ENCODE assay signal across 25 cellular contexts in the genomic region with DNA sequence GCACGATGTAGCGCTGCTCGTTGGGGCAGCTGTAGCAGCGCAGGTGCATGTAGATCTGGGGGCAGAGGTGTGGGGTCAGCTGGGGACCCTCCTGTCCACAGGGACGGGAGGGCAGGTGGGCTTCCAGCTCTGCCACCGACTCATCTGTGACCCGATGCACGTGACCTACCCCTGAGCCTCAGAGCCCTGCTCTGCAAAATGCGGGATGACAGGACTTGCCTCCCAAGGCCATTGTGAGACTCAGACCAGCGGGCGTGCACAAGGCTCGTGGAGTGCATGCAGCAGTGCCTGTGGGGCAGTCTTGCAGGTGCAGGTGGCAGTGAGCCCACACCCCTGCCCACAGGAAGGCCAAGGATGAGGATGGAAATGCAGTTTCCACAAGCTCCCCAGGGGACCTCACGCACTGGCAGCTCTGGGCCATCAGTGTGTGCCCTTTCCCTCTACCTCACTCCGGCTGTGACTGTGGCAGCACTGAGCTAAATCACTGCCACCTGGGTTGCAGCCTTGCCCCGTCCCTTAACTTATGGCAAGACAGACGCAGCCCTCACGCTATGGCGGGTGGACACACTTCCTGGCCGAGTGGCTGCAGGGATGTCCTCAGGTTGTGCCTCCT. TPM values are rescaled to one million over a fixed set of nuclear protein-coding genes. Genes with fewer than 3 reads are reported as not detected.
DNase-seq lines count a peak whose midpoint lies in the region; ATAC-seq and TF ChIP-seq lines count a peak whose summit lies in the region.
"Had no signal": no experiment of that assay in that cellular context is flagged by ENCODE, and none has a peak within 500 bp of the region (broad histone marks: within the 10 kb centered on the region; RNA-seq: fewer than 3 reads in every experiment).

No MANE protein-coding gene starts in this region.

- H3K9me3 Mint-ChIP-seq in activated naive CD4-positive, alpha-beta T cell treated with anti-CD3 and anti-CD28 coated beads, Interleukin-2, amount 50 U/mL, for 72 hours = no peaks in the 10 kb centered on the region
- H3K9me3 Mint-ChIP-seq: CD4-positive, CD25-positive, alpha-beta regulatory T cell; nephron had no signal

- intact Hi-C loops in Panc1 (cut with micrococcal nuclease; ENCODE audit: unreplicated experiment) (no loop called here), stomach (cut with DNase I; ENCODE audit: low total_unique reads) (no loop called here), body of pancreas (cut with DNase I) (no loop called here)

- BruUV-seq in Panc1 (replicated peaks; lab: Mats Ljungman, UMichigan) = no TSS peak

- no peak overlapping the region for H3K27ac Mint-ChIP-seq in activated naive CD4-positive, alpha-beta T cell treated with anti-CD3 and anti-CD28 coated beads, Interleukin-2, amount 50 U/mL, for 72 hours
- H3K27ac Mint-ChIP-seq: activated T-cell treated with anti-CD3 and anti-CD28 coated beads, Interleukin-2, amount 50 U/mL, for 72 hours; CD4-positive, CD25-positive, alpha-beta regulatory T cell had no signal

- H3K9me3 ChIP-seq in BLaER1 (peaks cover 12% of the 10 kb centered on the region), Panc1 (ENCODE audit: control insufficient read depth, insufficient read depth, low read depth, low read length) (no peaks in the 10 kb centered on the region), stomach (no peaks in the 10 kb centered on the region), body of pancreas (no peaks in the 10 kb centered on the region)
- H3K9me3 ChIP-seq: colonic mucosa had no signal

- POLR2A ChIA-PET in Panc1 (lab: Charles Lee) = no interaction called here

- peak overlapping the region; percentile 46; the same call in 1 of the 2 replicates for H3K9ac ChIP-seq in BLaER1

- H3K4me1 ChIP-seq in BLaER1 (peaks cover 100% of the 10 kb centered on the region), Panc1 (ENCODE audit: control insufficient read depth, insufficient read depth, low read length) (no peaks in the 10 kb centered on the region), stomach (peaks cover 21 to 64% (median 52%) of the 10 kb centered on the region in 4 donors), body of pancreas (no peaks in the 10 kb centered on the region)

- peaks cover 0 to 4% of the 10 kb centered on the region in 2 donors for H3K36me3 Mint-ChIP-seq in activated naive CD4-positive, alpha-beta T cell treated with anti-CD3 and anti-CD28 coated beads, Interleukin-2, amount 50 U/mL, for 72 hours

- no peaks in the 10 kb centered on the region for H3K27me3 ChIP-seq in BLaER1
- H3K27me3 ChIP-seq in Panc1 (ENCODE audit: control insufficient read depth, insufficient read depth, low read length) = no peaks in the 10 kb centered on the region
- H3K27me3 ChIP-seq in stomach = no peaks in the 10 kb centered on the region
- no peaks in the 10 kb centered on the region for H3K27me3 ChIP-seq in body of pancreas
- H3K27me3 ChIP-seq: colonic mucosa, hepatocyte had no signal

- CTCF ChIA-PET in Panc1 (lab: Charles Lee) = no interaction called here

- peaks cover 41% of the 10 kb centered on the region for H3K36me3 ChIP-seq in BLaER1
- no peaks in the 10 kb centered on the region for H3K36me3 ChIP-seq in Panc1 (ENCODE audit: control insufficient read depth, insufficient read depth, low read length)
- peaks cover 31 to 49% (median 48%) of the 10 kb centered on the region in 4 donors for H3K36me3 ChIP-seq in stomach
- H3K36me3 ChIP-seq in body of pancreas (replicated peaks in 1 of 2; ENCODE audit: insufficient read depth in 1 of 2, low read depth in 2 of 2) = peaks cover 5 to 20% of the 10 kb centered on the region in 2 donors
- H3K36me3 ChIP-seq: colonic mucosa had no signal

- in situ Hi-C loops in Panc1 (cut with HindIII; ENCODE audit: low pct_unique_long_range_greater_than_20kb, low sequenced_read_pairs) = no loop called here

- H3K4me3 ChIP-seq in BLaER1 (peak overlapping the region; percentile 42; the same call in 1 of the 2 replicates), Panc1 (ENCODE audit: low read depth in 2 of 2, low read length in 2 of 2) (no peak overlapping the region), stomach (no peak overlapping the region), body of pancreas (no peak overlapping the region)
- H3K4me3 ChIP-seq: colonic mucosa, hepatocyte, skin epidermis had no signal

- H3K4me2 ChIP-seq in BLaER1 = peak overlapping the region; percentile 89
- H3K4me2 ChIP-seq: hepatocyte had no signal

- ATAC-seq in Panc1 (peak; percentile 56; the same call in 1 of the 2 replicates), body of pancreas (no peak), GM19328 (IDR thresholded peaks at IDR 0.05; ENCODE audit: unreplicated experiment) (no peak)
- no peak for ATAC-seq in activated naive CD4-positive, alpha-beta T cell treated with anti-CD3 and anti-CD28 coated beads, Interleukin-2, amount 50 U/mL, for 72 hours
- ATAC-seq: activated T-cell treated with anti-CD3 and anti-CD28 coated beads, Interleukin-2, amount 50 U/mL, for 72 hours; HepG2; stimulated activated naive CD8-positive, alpha-beta T cell treated with anti-CD3 and anti-CD28 coated beads, Interleukin-15, Interleukin-2, amounts not matched to agents 100 U/mL and 50 U/mL, for 24 hours had no signal

- WGBS in stomach, 5 donors = 80 to 86% (median 85%) methylated on average over 16 to 19 of the region's 19 CpGs
- WGBS in body of pancreas, 2 donors = 87 to 89% methylated on average over 9 to 19 of the region's 19 CpGs

- peaks cover 72% of the 10 kb centered on the region for H4K20me1 ChIP-seq in BLaER1

- no peak for TF ChIP-seq EP300 in stomach (IDR thresholded peaks at IDR 0.05)

- H3K27ac ChIP-seq in BLaER1 = peak overlapping the region; percentile 73; the same call in 1 of the 2 replicates
- no peak overlapping the region for H3K27ac ChIP-seq in Panc1 (ENCODE audit: low read length)
- peak overlapping the region; percentile 18 to 79 (median 58) for H3K27ac ChIP-seq in stomach
- peak overlapping the region in 1 of 4 donors; percentile 32 for H3K27ac ChIP-seq in body of pancreas
- H3K27ac ChIP-seq: colonic mucosa, hepatocyte had no signal

- TF ChIP-seq CTCF in Panc1 (IDR thresholded peaks at IDR 0.05) = no peak
- TF ChIP-seq CTCF in stomach (IDR thresholded peaks at IDR 0.05) = no peak
- TF ChIP-seq CTCF in body of pancreas (IDR thresholded peaks at IDR 0.05) = no peak

- TF ChIP-seq POLR2A in stomach (IDR thresholded peaks at IDR 0.05) = no peak
- no peak for TF ChIP-seq POLR2A in body of pancreas (IDR thresholded peaks at IDR 0.05)

- DNase-seq in Panc1 (ENCODE audit: low read depth, low spot score) = no peak
- peak; percentile 59 for DNase-seq in germinal center (ENCODE audit: low spot score)
- no peak for DNase-seq in stomach
- no peak for DNase-seq in body of pancreas
- no peak for DNase-seq in activated naive CD4-positive, alpha-beta T cell treated with anti-CD3 and anti-CD28 coated beads, Interleukin-2, amount 50 U/mL, for 72 hours (ENCODE audit: low spot score in 2 of 2)
- DNase-seq in effector CD8-positive, alpha-beta T cell (lab: John Stamatoyannopoulos, UW) = no peak
- DNase-seq: ACHN; activated CD4-positive, alpha-beta T cell treated with anti-CD3 and anti-CD28 coated beads for 4 hours; activated naive CD4-positive, alpha-beta T cell treated with anti-CD3 and anti-CD28 coated beads, Interleukin-2, amount 50 U/mL, for 16 hours; activated T-cell treated with anti-CD3 and anti-CD28 coated beads, Interleukin-2, amount 50 U/mL, for 72 hours; CD4-positive, CD25-positive, alpha-beta regulatory T cell; colonic mucosa; GDM1; islet precursor cell; NCI-H146; NCI-H524; SIG-M5; stimulated activated CD4-positive, alpha-beta T cell treated with anti-CD3 and anti-CD28 coated beads, Interleukin-2, amount 100 ng/mL, for 24 hours; stimulated activated naive CD8-positive, alpha-beta T cell treated with anti-CD3 and anti-CD28 coated beads, Interleukin-15, Interleukin-2, amounts not matched to agents 100 U/mL and 50 U/mL, for 24 hours had no signal

RNA-seq across cellular contexts. Expression of a gene that starts 26.7 kb away (rescaled TPM):
- 54.2 TPM for total RNA-seq in Panc1 (2021; ENCODE audit: unreplicated experiment)
- polyA plus RNA-seq in Panc1 (2012; ENCODE audit: insufficient read length) = 60.0 TPM
- 100 to 1,000 TPM in 1 of 5 donors, 10 to 100 TPM in 4; 27.0 to 110 (median 75.9) TPM for total RNA-seq in stomach
- 10 to 100 TPM in 2 of 3 donors, 1 to 10 TPM in 1; 10.0 to 13.8 (median 10.8) TPM for polyA plus RNA-seq in stomach
- 10 to 100 TPM; 28.7 to 31.4 TPM for total RNA-seq in body of pancreas
- total RNA-seq in activated naive CD4-positive, alpha-beta T cell treated with anti-CD3 and anti-CD28 coated beads, Interleukin-2, amount 50 U/mL, for 72 hours = 10 to 100 TPM; 21.4 to 22.0 TPM

RNA-seq across cellular contexts. Expression of a gene that starts 44.4 kb away (rescaled TPM):
- 6.4 TPM for total RNA-seq in Panc1 (2021; ENCODE audit: unreplicated experiment)
- polyA plus RNA-seq in Panc1 (2012; ENCODE audit: insufficient read length) = 11.8 TPM
- 100 to 1,000 TPM in 2 of 5 donors, 10 to 100 TPM in 1, 1 to 10 TPM in 1, under 1 TPM in 1; 0.58 to 130 (median 58.9) TPM for total RNA-seq in stomach
- polyA plus RNA-seq in stomach = 10 to 100 TPM; 16.0 to 65.7 (median 35.7) TPM
- 10 to 100 TPM; 16.9 to 35.6 TPM for total RNA-seq in body of pancreas
- total RNA-seq in activated naive CD4-positive, alpha-beta T cell treated with anti-CD3 and anti-CD28 coated beads, Interleukin-2, amount 50 U/mL, for 72 hours = 10 to 100 TPM; 12.4 to 21.2 TPM
